Comparison of ENCODE assay signal across 8 cellular contexts in genomic region chr9:107282268-107282667, GRCh38. TPM values are rescaled to one million over a fixed set of nuclear protein-coding genes. Genes with fewer than 3 reads are reported as not detected.
DNase-seq lines count a peak whose midpoint lies in the region; ATAC-seq and TF ChIP-seq lines count a peak whose summit lies in the region.

No MANE protein-coding gene starts in this region.

- POLR2A ChIA-PET in CD8-positive, alpha-beta T cell (lab: Charles Lee) = interaction anchor here (1.0 to 1.4 kb wide), 3 partner anchors 9 to 59 kb away, joined by 3 to 4 read pairs (median 4); no protein-coding TSS in a partner anchor

- peak overlapping the region; percentile 69 for H3K4me3 ChIP-seq in CD8-positive, alpha-beta T cell (ENCODE audit: low read depth, low read length)
- H3K4me3 ChIP-seq in WI38 (ENCODE audit: low read depth, low read length) (peak overlapping the region; percentile 61), gastroesophageal sphincter (peak overlapping the region; percentile 37 to 100), spleen (peak overlapping the region; percentile 45 to 100 (median 95))

- intact Hi-C loops in CD8-positive, alpha-beta T cell (cut with DNase I, micrococcal nuclease) = loop anchor here (1.0 to 10.0 kb wide), 6 partner anchors 35 to 1837 kb away; partner anchors contain the start of genes ABITRAM (in 2 of the 2), ELP1 (in 2 of the 2), TMEM38B (in 2 of the 2) and TMEM245 (in 1 of the 2)
- intact Hi-C loops in spleen (cut with DNase I; ENCODE audit: low total_unique reads) = loop anchor here (10.0 kb wide), 1 partner anchor 53 kb away; no protein-coding TSS in a partner anchor

- H3K27me3 Mint-ChIP-seq in CD8-positive, alpha-beta T cell (ENCODE audit: low read depth) = no peaks in the 10 kb centered on the region

- H3K4me1 Mint-ChIP-seq in CD8-positive, alpha-beta T cell (ENCODE audit: low read depth) = peaks cover 39% of the 10 kb centered on the region

- TF ChIP-seq EP300 in gastroesophageal sphincter (IDR thresholded peaks at IDR 0.05) = no peak

- H3K36me3 Mint-ChIP-seq in CD8-positive, alpha-beta T cell = peaks cover 8% of the 10 kb centered on the region

- peak overlapping the region; percentile 64 for H3K27ac ChIP-seq in CD8-positive, alpha-beta T cell (ENCODE audit: low read depth, low read length)
- peak overlapping the region; percentile 83 to 100 (median 98) for H3K27ac ChIP-seq in gastroesophageal sphincter
- peak overlapping the region; percentile 65 to 100 (median 100) for H3K27ac ChIP-seq in spleen

- H3K9me3 ChIP-seq in CD8-positive, alpha-beta T cell (ENCODE audit: low read length) = no peaks in the 10 kb centered on the region
- H3K9me3 ChIP-seq in gastroesophageal sphincter (no peaks in the 10 kb centered on the region), spleen (no peaks in the 10 kb centered on the region)

- H3K4me3 Mint-ChIP-seq in CD8-positive, alpha-beta T cell = peak overlapping the region; percentile 96

- CTCF ChIA-PET in CD8-positive, alpha-beta T cell (lab: Charles Lee) = interaction anchor here (1.0 to 2.8 kb wide), 3 partner anchors 14 to 60 kb away, joined by 3 to 14 read pairs (median 3); no protein-coding TSS in a partner anchor

- no peaks in the 10 kb centered on the region for H3K9me3 Mint-ChIP-seq in CD8-positive, alpha-beta T cell

- 0 to 5% methylated on average over 8 of the region's 9 CpGs for WGBS in gastroesophageal sphincter (ENCODE audit: low coverage in 1 of 2), 2 donors
- WGBS in spleen, 5 donors = 3 to 6% (median 5%) methylated on average over 9 of the region's 9 CpGs

- peaks cover 32% of the 10 kb centered on the region for H3K4me1 ChIP-seq in CD8-positive, alpha-beta T cell (ENCODE audit: insufficient read depth, low read length)
- peaks cover 0 to 39% (median 5%) of the 10 kb centered on the region in 3 donors for H3K4me1 ChIP-seq in gastroesophageal sphincter
- H3K4me1 ChIP-seq in spleen = peaks cover 26 to 56% (median 47%) of the 10 kb centered on the region in 6 donors

- ATAC-seq in CD8-positive, alpha-beta T cell = no peak
- ATAC-seq in HG02571 (IDR thresholded peaks at IDR 0.05; ENCODE audit: unreplicated experiment) (peak; percentile 0), gastroesophageal sphincter (no peak), HG02885 (IDR thresholded peaks at IDR 0.05; ENCODE audit: poor library complexity, unreplicated experiment) (no peak)

- H3K27ac Mint-ChIP-seq in CD8-positive, alpha-beta T cell = peak overlapping the region; percentile 94

- no peaks in the 10 kb centered on the region for H3K36me3 ChIP-seq in CD8-positive, alpha-beta T cell (ENCODE audit: insufficient read depth, low read length)
- H3K36me3 ChIP-seq in gastroesophageal sphincter (no peaks in the 10 kb centered on the region), spleen (no peaks in the 10 kb centered on the region)

- H3K27me3 ChIP-seq in CD8-positive, alpha-beta T cell (ENCODE audit: insufficient read depth, low read length) = no peaks in the 10 kb centered on the region
- H3K27me3 ChIP-seq in gastroesophageal sphincter (no peaks in the 10 kb centered on the region), spleen (replicated peaks in 1 of 7) (no peaks in the 10 kb centered on the region)

- TF ChIP-seq CTCF in CD8-positive, alpha-beta T cell (IDR thresholded peaks at IDR 0.05) = no peak
- TF ChIP-seq CTCF in WI38 (IDR thresholded peaks at IDR 0.05; ENCODE audit: low read depth, low read length) (no peak), gastroesophageal sphincter (IDR thresholded peaks at IDR 0.05) (no peak), spleen (IDR thresholded peaks at IDR 0.05 in 8 of 11, conservative IDR thresholded peaks at IDR 0.05 in 3 of 11) (no peak)

- DNase-seq in CD8-positive, alpha-beta T cell = peak in 2 of 7 experiments; percentile 16 to 17
- DNase-seq in spleen (no peak), NCI-H1417 treated with DMSO at 0.1 percent for 48 hours (lab: John Stamatoyannopoulos, UW) (no peak), foreskin melanocyte (no peak)

- TF ChIP-seq POLR2A in gastroesophageal sphincter (IDR thresholded peaks at IDR 0.05) = no peak
- no peak for TF ChIP-seq POLR2A in spleen (IDR thresholded peaks at IDR 0.05)

RNA-seq across cellular contexts. Expression of gene RAD23B, which starts 0.8 kb away (rescaled TPM):
- 10 to 100 TPM; 82.9 to 91.0 TPM for total RNA-seq in CD8-positive, alpha-beta T cell
- 10 to 100 TPM; 64.3 to 96.5 (median 80.7) TPM for total RNA-seq in gastroesophageal sphincter
- 10 to 100 TPM; 52.8 to 91.9 (median 69.7) TPM for total RNA-seq in spleen
- 10 to 100 TPM; 21.3 to 35.8 (median 27.7) TPM for polyA plus RNA-seq in spleen
